20 cellular contexts compared by ENCODE assay signal in the genomic region with DNA sequence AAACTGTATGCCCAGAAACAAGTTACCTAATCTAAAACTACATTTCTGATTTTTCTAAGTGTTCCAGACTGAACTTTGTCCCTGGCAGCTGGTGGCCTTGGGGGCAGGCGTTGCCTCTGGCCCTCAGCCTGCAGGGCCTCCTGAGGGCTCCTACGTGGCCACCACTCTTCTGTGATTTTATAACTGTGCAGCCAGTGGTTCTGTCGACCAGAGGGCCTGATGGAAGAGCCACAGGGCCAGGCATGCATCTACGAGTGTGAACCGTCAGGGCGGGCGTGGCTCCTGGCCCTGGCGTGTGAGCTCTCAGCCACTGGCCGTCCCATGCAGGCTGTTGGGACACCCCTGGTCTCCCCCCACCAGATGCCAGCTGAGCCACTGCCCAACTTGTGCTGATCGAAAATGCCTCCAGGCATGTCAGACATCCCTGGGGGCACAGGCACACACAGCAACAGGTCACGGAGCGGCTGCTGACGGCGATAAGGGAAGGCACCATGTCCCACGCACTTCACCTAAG.
DNase-seq lines count a peak whose midpoint lies in the region; ATAC-seq, FAIRE-seq and TF ChIP-seq lines count a peak whose summit lies in the region.
"Had no signal": no experiment of that assay in that cellular context is flagged by ENCODE, and none has a peak within 500 bp of the region (broad histone marks: within the 10 kb centered on the region; RNA-seq: fewer than 3 reads in every experiment).

No MANE protein-coding gene starts in this region.

- H3K9ac ChIP-seq in mammary epithelial cell (ENCODE audit: insufficient read depth, low read length), result no peak overlapping the region

- dilution Hi-C loops in mammary epithelial cell (cut with HindIII; ENCODE audit: low sequenced_read_pairs), result no loop called here

- H3K27ac Mint-ChIP-seq in type B pancreatic cell, result peak overlapping the region; percentile 72
- H3K27ac Mint-ChIP-seq: activated CD4-positive, alpha-beta memory T cell treated with anti-CD3 and anti-CD28 coated beads, Interleukin-2, amount 10 ng/mL, durations not matched to agents 7 days and 5 days had no signal

- intact Hi-C loops in Right ventricle myocardium superior (cut with DNase I), result no loop called here
- intact Hi-C loops in left ventricle myocardium superior (cut with micrococcal nuclease), result no loop called here
- intact Hi-C loops in pancreas (cut with DNase I), result no loop called here
- intact Hi-C loops in mammary epithelial cell (cut with micrococcal nuclease), result no loop called here

- peaks cover 17% of the 10 kb centered on the region for H3K4me1 Mint-ChIP-seq in type B pancreatic cell (ENCODE audit: unreplicated experiment)

- no peaks in the 10 kb centered on the region for H3K79me2 ChIP-seq in mammary epithelial cell (ENCODE audit: insufficient read depth, low read length)

- H2AFZ ChIP-seq in mammary epithelial cell (ENCODE audit: low read depth, low read length), result no peak overlapping the region

- H3K9me3 Mint-ChIP-seq in type B pancreatic cell, result no peaks in the 10 kb centered on the region
- H3K9me3 Mint-ChIP-seq: activated CD4-positive, alpha-beta memory T cell treated with anti-CD3 and anti-CD28 coated beads, Interleukin-2, amount 10 ng/mL, durations not matched to agents 7 days and 5 days had no signal

- H3K4me1 ChIP-seq in pancreas, result peaks cover 24 to 44% (median 35%) of the 10 kb centered on the region in 3 donors
- no peaks in the 10 kb centered on the region for H3K4me1 ChIP-seq in mammary epithelial cell (ENCODE audit: insufficient read depth, low read length)

- DNase-seq in Right ventricle myocardium superior, result peak; percentile 59
- no peak for DNase-seq in left ventricle myocardium superior
- DNase-seq in pancreas, result peak; percentile 71 to 88 (median 76)
- no peak for DNase-seq in type B pancreatic cell (ENCODE audit: extremely low spot score, unreplicated experiment)
- DNase-seq in activated CD4-positive, alpha-beta T cell treated with anti-CD3 and anti-CD28 coated beads for 48 hours, result no peak
- no peak for DNase-seq in mammary epithelial cell
- DNase-seq: 8988T; activated CD4-positive, alpha-beta memory T cell treated with anti-CD3 and anti-CD28 coated beads, Interleukin-2, amount 10 ng/mL, durations not matched to agents 7 days and 5 days; activated CD4-positive, CD25-positive, alpha-beta regulatory T cell; activated gamma-delta T cell; KG1; NCI-H1436; NCI-H510A treated with DMSO at 0.1 percent for 48 hours; retina; T-helper 9 cell had no signal

- H3K27ac ChIP-seq in pancreas (peak overlapping the region; percentile 63 to 88 (median 76)), mammary epithelial cell (ENCODE audit: insufficient read depth, low read depth, low read length) (no peak overlapping the region)
- H3K27ac ChIP-seq: neutrophil had no signal

- no peaks in the 10 kb centered on the region for H4K20me1 ChIP-seq in mammary epithelial cell (ENCODE audit: insufficient read depth, low read length)

- FAIRE-seq in islet of Langerhans (lab: Jason Lieb, UNC) (peak; percentile 68), pancreas (lab: Jason Lieb, UNC) (no peak)
- FAIRE-seq: GM12878 had no signal

- H3K9me3 ChIP-seq in pancreas, result no peaks in the 10 kb centered on the region
- H3K9me3 ChIP-seq in mammary epithelial cell (replicated peaks; ENCODE audit: insufficient read depth, low read length), result peaks cover 11% of the 10 kb centered on the region
- H3K9me3 ChIP-seq: neutrophil had no signal

- CTCF ChIA-PET in mammary epithelial cell (lab: Charles Lee; ENCODE audit: low non-redundant PET), result no interaction called here

- no peaks in the 10 kb centered on the region for H3K36me3 ChIP-seq in pancreas
- H3K36me3 ChIP-seq in mammary epithelial cell (ENCODE audit: insufficient read depth, low read length), result no peaks in the 10 kb centered on the region
- H3K36me3 ChIP-seq: neutrophil had no signal

- BruUV-seq in mammary epithelial cell (replicated peaks; lab: Mats Ljungman, UMichigan), result no TSS peak

- TF ChIP-seq CTCF in pancreas (IDR thresholded peaks at IDR 0.05) (no peak), type B pancreatic cell (conservative IDR thresholded peaks at IDR 0.05) (no peak), mammary epithelial cell (conservative IDR thresholded peaks at IDR 0.05 in 1 of 2, IDR thresholded peaks at IDR 0.05 in 1 of 2; ENCODE audit: extremely low read depth in 1 of 2, insufficient read depth in 1 of 2, low read depth in 1 of 2, low read length in 2 of 2) (no peak)

- ATAC-seq in Right ventricle myocardium superior (ENCODE audit: poor library complexity) (peak; percentile 37), left ventricle myocardium superior (no peak), pancreas (peak; percentile 80 to 85 (median 84)), HG03457 (IDR thresholded peaks at IDR 0.05; ENCODE audit: unreplicated experiment) (no peak)
- ATAC-seq: HCT116 had no signal

- H3K4me3 ChIP-seq in pancreas, result peak overlapping the region in 2 of 4 donors; percentile 15 to 17
- no peak overlapping the region for H3K4me3 ChIP-seq in mammary epithelial cell (replicated peaks in 1 of 3; ENCODE audit: insufficient read depth in 1 of 3, low read depth in 2 of 3, low read length in 3 of 3)
- H3K4me3 ChIP-seq: GM12878 had no signal

- H3K27me3 ChIP-seq in pancreas (no peaks in the 10 kb centered on the region), mammary epithelial cell (ENCODE audit: insufficient read depth, low read length) (no peaks in the 10 kb centered on the region)
- H3K27me3 ChIP-seq: neutrophil had no signal

- H3K4me2 ChIP-seq in mammary epithelial cell (ENCODE audit: insufficient read depth, low read depth, low read length), result no peak overlapping the region

- peaks cover 15% of the 10 kb centered on the region for H3K36me3 Mint-ChIP-seq in type B pancreatic cell

- H3K27me3 Mint-ChIP-seq in type B pancreatic cell, result no peaks in the 10 kb centered on the region
- H3K27me3 Mint-ChIP-seq: activated CD4-positive, alpha-beta memory T cell treated with anti-CD3 and anti-CD28 coated beads, Interleukin-2, amount 10 ng/mL, durations not matched to agents 7 days and 5 days had no signal

- H3K4me3 Mint-ChIP-seq in type B pancreatic cell, result no peak overlapping the region
- H3K4me3 Mint-ChIP-seq: activated CD4-positive, alpha-beta memory T cell treated with anti-CD3 and anti-CD28 coated beads, Interleukin-2, amount 10 ng/mL, durations not matched to agents 7 days and 5 days had no signal

- WGBS in pancreas, 2 donors, result 21 to 32% methylated on average over 15 of the region's 15 CpGs
- 80% methylated on average over 14 of the region's 15 CpGs for WGBS in mammary epithelial cell (ENCODE audit: low coverage, missing lambda C conversion rate)

- in situ Hi-C loops in mammary epithelial cell (cut with MboI; ENCODE audit: low sequenced_read_pairs in 2 of 2), result no loop called here

Comparison
In these comparisons a context has a peak if more than half of its experiments do, and no peak if none do; other contexts are left out.
1. ATAC-seq: peak in Right ventricle myocardium superior (single experiment) and pancreas (4 of 4); none in left ventricle myocardium superior (single experiment) and HG03457 (single experiment).
2. DNase-seq: peak in Right ventricle myocardium superior (single experiment) and pancreas (6 of 6); none in left ventricle myocardium superior (single experiment), type B pancreatic cell (single experiment), activated CD4-positive, alpha-beta T cell treated with anti-CD3 and anti-CD28 coated beads for 48 hours (single experiment) and mammary epithelial cell (single experiment).